ENCODE assay signal across 7 cellular contexts in genomic region chr1:22864886-22865285, GRCh38.
"Had no signal": no experiment of that assay in that cellular context is flagged by ENCODE, and none has a peak within 500 bp of the region (broad histone marks: within the 10 kb centered on the region; RNA-seq: fewer than 3 reads in every experiment).

No MANE protein-coding gene starts in this region.

- H3K27ac ChIP-seq: HL-60 had no signal

- FAIRE-seq: HepG2, HTR-8/SVneo, K562 had no signal

- H3K4me3 ChIP-seq: K562 had no signal

- DNase-seq: IMR-90, KBM-7, KG1 had no signal
